9 cellular contexts compared by ENCODE assay signal in the genomic region with DNA sequence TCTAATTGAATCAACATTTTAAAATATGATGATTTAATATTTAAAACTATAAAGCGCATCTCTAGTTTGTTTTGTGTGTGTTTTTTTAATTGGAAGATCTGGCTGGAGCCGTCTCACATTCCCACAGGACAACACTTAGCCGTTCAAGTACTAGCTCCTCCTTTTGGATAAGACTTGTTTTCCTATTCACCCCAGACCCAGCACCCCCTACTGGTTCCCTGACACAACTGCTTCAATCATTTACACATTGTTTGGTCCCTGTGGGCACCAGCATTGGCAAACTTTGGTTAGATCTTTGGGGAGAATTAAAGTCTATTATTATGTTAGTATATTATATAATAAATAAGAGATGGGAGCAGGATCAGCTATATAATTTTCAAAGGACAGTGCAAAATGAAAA.
DNase-seq lines count a peak whose midpoint lies in the region; ATAC-seq and TF ChIP-seq lines count a peak whose summit lies in the region.
"Had no signal": no experiment of that assay in that cellular context is flagged by ENCODE, and none has a peak within 500 bp of the region (broad histone marks: within the 10 kb centered on the region; RNA-seq: fewer than 3 reads in every experiment).

No MANE protein-coding gene starts in this region.

- H3K4me3 ChIP-seq in WERI-Rb-1 (ENCODE audit: low read depth, low read length), result no peak overlapping the region

- H3K27me3 Mint-ChIP-seq in nephron progenitor cell (ENCODE audit: low read depth, poor library complexity), result no peaks in the 10 kb centered on the region

- TF ChIP-seq CTCF in WERI-Rb-1 (IDR thresholded peaks at IDR 0.05; ENCODE audit: low read depth, low read length), result 0 out of 2 replicates have a peak, but pooled peaks have one; percentile 26
- TF ChIP-seq CTCF in nephron progenitor cell (IDR thresholded peaks at IDR 0.05), result peak; percentile 37

- DNase-seq in DMS 273 (lab: John Stamatoyannopoulos, UW; ENCODE audit: unreplicated experiment) (peak; percentile 55), DMS 273 treated with DMSO at 0.1 percent for 48 hours (lab: John Stamatoyannopoulos, UW) (no peak), WERI-Rb-1 (peak; percentile 25), nephron progenitor cell (peak; percentile 4), NCI-H524 treated with DMSO at 0.1 percent for 48 hours (lab: John Stamatoyannopoulos, UW) (no peak)
- no peak for DNase-seq in activated CD8-positive, alpha-beta memory T cell treated with anti-CD3 and anti-CD28 coated beads for 24 hours
- DNase-seq in effector CD4-positive, alpha-beta T cell, result no peak
- DNase-seq: head of caudate nucleus had no signal

- peak; percentile 60 for ATAC-seq in HG03159 (IDR thresholded peaks at IDR 0.05; ENCODE audit: unreplicated experiment)

- no peak overlapping the region for H3K27ac Mint-ChIP-seq in nephron progenitor cell

- H3K9me3 Mint-ChIP-seq in nephron progenitor cell, result no peaks in the 10 kb centered on the region

- H3K36me3 Mint-ChIP-seq in nephron progenitor cell (ENCODE audit: low read depth), result peaks cover 3% of the 10 kb centered on the region

- no peaks in the 10 kb centered on the region for H3K36me3 ChIP-seq in WERI-Rb-1

- no peaks in the 10 kb centered on the region for H3K4me1 Mint-ChIP-seq in nephron progenitor cell

- no peaks in the 10 kb centered on the region for H3K27me3 ChIP-seq in WERI-Rb-1 (ENCODE audit: insufficient read depth, low read depth, severe bottlenecking)

- H3K4me3 Mint-ChIP-seq in nephron progenitor cell, result no peak overlapping the region

- no peaks in the 10 kb centered on the region for H3K9me3 ChIP-seq in WERI-Rb-1 (ENCODE audit: severe bottlenecking)

- H3K27ac ChIP-seq in WERI-Rb-1, result no peak overlapping the region

Comparison
In these comparisons a context has a peak if more than half of its experiments do, and no peak if none do; other contexts are left out.
1. DNase-seq: peak in DMS 273 (single experiment), WERI-Rb-1 (single experiment) and nephron progenitor cell (single experiment); none in DMS 273 treated with DMSO at 0.1 percent for 48 hours (single experiment), NCI-H524 treated with DMSO at 0.1 percent for 48 hours (single experiment), activated CD8-positive, alpha-beta memory T cell treated with anti-CD3 and anti-CD28 coated beads for 24 hours (single experiment) and effector CD4-positive, alpha-beta T cell (single experiment).